Comparison of ENCODE assay signal across 15 cellular contexts in genomic region chr1:181531951-181532640, GRCh38. TPM values are rescaled to one million over a fixed set of nuclear protein-coding genes. Genes with fewer than 3 reads are reported as not detected.
DNase-seq lines count a peak whose midpoint lies in the region; ATAC-seq, FAIRE-seq and TF ChIP-seq lines count a peak whose summit lies in the region.
"Had no signal": no experiment of that assay in that cellular context is flagged by ENCODE, and none has a peak within 500 bp of the region (broad histone marks: within the 10 kb centered on the region; RNA-seq: fewer than 3 reads in every experiment).

No MANE protein-coding gene starts in this region.

- no peak overlapping the region for H3K4me3 ChIP-seq in GM12878
- H3K4me3 ChIP-seq: BLaER1, GM23338 had no signal

- SMC1A ChIA-PET in GM12878 (lab: Charles Lee; ENCODE audit: uncharacterized antibody, unreplicated experiment): interaction anchor here (0.5 to 2.0 kb wide), 8 partner anchors 12 to 113 kb away, joined by 3 to 8 read pairs (median 5); no protein-coding TSS in a partner anchor

- no peak overlapping the region for H2AFZ ChIP-seq in GM12878 (ENCODE audit: control insufficient read depth, low read depth, low read length)
- H2AFZ ChIP-seq: GM23338 had no signal

- no peak overlapping the region for H3K4me2 ChIP-seq in GM12878 (ENCODE audit: control insufficient read depth, insufficient read depth)
- H3K4me2 ChIP-seq: BLaER1, GM23338 had no signal

- no peak for FAIRE-seq in GM12878 (lab: Jason Lieb, UNC)

- no peak for TF ChIP-seq POLR2A in GM12878 (IDR thresholded peaks at IDR 0.05; ENCODE audit: low read depth, low read length)

- no peak overlapping the region for H3K27ac ChIP-seq in GM12878 (ENCODE audit: control insufficient read depth, insufficient read depth)
- H3K27ac ChIP-seq: BLaER1 had no signal

- no TSS peak for BruUV-seq in GM12878 (replicated peaks; lab: Mats Ljungman, UMichigan)

- H3K36me3 ChIP-seq in GM12878 (ENCODE audit: control insufficient read depth in 2 of 2, insufficient read depth in 2 of 2, low read length in 1 of 2): peaks cover 0 to 1% of the 10 kb centered on the region in 2 experiments; a peak in 2 of 4 replicates
- H3K36me3 ChIP-seq: BLaER1 had no signal

- no peak overlapping the region for H3K9ac ChIP-seq in GM12878 (ENCODE audit: control insufficient read depth, insufficient read depth, low read length)
- H3K9ac ChIP-seq: BLaER1 had no signal

- H3K9me3 ChIP-seq in GM12878 (replicated peaks; ENCODE audit: control insufficient read depth, insufficient read depth, low read length): peaks cover 4% of the 10 kb centered on the region; the same call in 2 of the 3 replicates

- POLR2A ChIA-PET in GM12878 (lab: Charles Lee): interaction anchor here (0.6 to 1.1 kb wide), 3 partner anchors 10 to 55 kb away, joined by 3 to 5 read pairs (median 3); no protein-coding TSS in a partner anchor

- in situ Hi-C loops in GM12878 (cut with MboI): no loop called here

- no peaks in the 10 kb centered on the region; the same call in 1 of the 2 replicates for H3K4me1 ChIP-seq in GM12878 (ENCODE audit: control insufficient read depth, insufficient read depth, low read length)
- H3K4me1 ChIP-seq: BLaER1 had no signal

- no peak for TF ChIP-seq EP300 in GM12878 (IDR thresholded peaks at IDR 0.05; ENCODE audit: borderline replicate concordance in 1 of 2, control insufficient read depth in 1 of 2, low read depth in 2 of 2, low read length in 2 of 2)

- no peaks in the 10 kb centered on the region; a peak in 1 of 4 replicates for H3K27me3 ChIP-seq in GM12878 (replicated peaks in 1 of 2; ENCODE audit: control insufficient read depth in 2 of 2, insufficient read depth in 2 of 2, low read length in 1 of 2)
- H3K27me3 ChIP-seq: BLaER1 had no signal

- TF ChIP-seq CTCF in GM12878 (IDR thresholded peaks at IDR 0.05 in 2 of 3, conservative IDR thresholded peaks at IDR 0.05 in 1 of 3; ENCODE audit: control insufficient read depth in 2 of 3, extremely low read depth in 1 of 3, insufficient read depth in 1 of 3, low read depth in 3 of 3, low read length in 3 of 3): no peak

- intact Hi-C loops in GM12878 (cut with micrococcal nuclease; ENCODE audit: unreplicated experiment): no loop called here

- H4K20me1 ChIP-seq in GM12878 (ENCODE audit: control insufficient read depth, insufficient read depth): no peaks in the 10 kb centered on the region
- H4K20me1 ChIP-seq: BLaER1 had no signal

- peak; percentile 70 for ATAC-seq in GM12878
- ATAC-seq in HG03460 (IDR thresholded peaks at IDR 0.05; ENCODE audit: unreplicated experiment): no peak
- ATAC-seq in HG03139 (IDR thresholded peaks at IDR 0.05; ENCODE audit: unreplicated experiment): no peak
- ATAC-seq: GM23338 had no signal

- WGBS in GM12878 (ENCODE audit: insufficient coverage, insufficient replicate concordance, low lambda C conversion rate, missing lambda C conversion rate): 63% methylated on average over 3 of the region's 3 CpGs

- no peak for TF ChIP-seq RAD21 in GM12878 (IDR thresholded peaks at IDR 0.05; ENCODE audit: insufficient read depth, low read depth, low read length)

- RAD21 ChIA-PET in GM12878 (lab: Charles Lee; ENCODE audit: unreplicated experiment): interaction anchor here (0.9 kb wide), 1 partner anchor 27 kb away, joined by 4 read pairs; no protein-coding TSS in a partner anchor

- CTCF ChIA-PET in GM12878 (lab: Yijun Ruan, JAX): interaction anchor here (0.6 to 1.9 kb wide), 6 partner anchors 10 to 405 kb away, joined by 3 to 5 read pairs (median 4); no protein-coding TSS in a partner anchor

- H3K79me2 ChIP-seq in GM12878 (ENCODE audit: control insufficient read depth, insufficient read depth, low read length): no peaks in the 10 kb centered on the region

- DNase-seq in HT1080 (ENCODE audit: low read depth) (peak; percentile 35), NCI-H774 (lab: John Stamatoyannopoulos, UW) (peak; percentile 46), GM12878 (ENCODE audit: low read depth, low spot score) (no peak), foreskin melanocyte (peak; percentile 62), SW 1271 (lab: John Stamatoyannopoulos, UW) (no peak)
- DNase-seq in activated CD4-positive, alpha-beta T cell treated with anti-CD3 and anti-CD28 coated beads for 1 hour: no peak
- DNase-seq: 8988T, AML-193, DMS53, GF-D8, H7 had no signal

TF ChIP-seq in GM12878, 131 proteins besides CTCF, POLR2A, EP300 and RAD21:
- peak; percentile 14; the same call in 1 of the 2 replicates for TF ChIP-seq SPI1 (IDR thresholded peaks at IDR 0.05; ENCODE audit: borderline replicate concordance, insufficient read depth, low read depth, low read length)
- no peak for TF ChIP-seq RUNX3 (IDR thresholded peaks at IDR 0.05; ENCODE audit: low read length)
- TF ChIP-seq ZBTB33 (IDR thresholded peaks at IDR 0.05): peak; percentile 58; the same call in 1 of the 2 replicates
- TF ChIP-seq BHLHE40 (IDR thresholded peaks at IDR 0.05; ENCODE audit: borderline replicate concordance in 1 of 2, low read depth in 2 of 2, low read length in 1 of 2): 0 out of 4 replicates have a peak, but pooled peaks of 1 of the 2 experiments have one; percentile 10
- peak; percentile 42; the same call in 1 of the 2 replicates for TF ChIP-seq BCL11A (IDR thresholded peaks at IDR 0.05; ENCODE audit: low read depth, low read length)
- TF ChIP-seq IKZF2 (IDR thresholded peaks at IDR 0.05): peak in 1 of 2 experiments; percentile 19; a peak in 2 of 4 replicates
- TF ChIP-seq NR2F1 (conservative IDR thresholded peaks at IDR 0.05): peak; percentile 58
- TF ChIP-seq MTA2 (IDR thresholded peaks at IDR 0.05; ENCODE audit: low read depth): peak; percentile 78
- TF ChIP-seq ZBED1 (IDR thresholded peaks at IDR 0.05; ENCODE audit: borderline replicate concordance): no peak

RNA-seq across cellular contexts. Expression of gene CACNA1E, which starts 48.8 kb away (rescaled TPM):
- total RNA-seq in HT1080 (2014; rRNA removed; shearing (Covaris generic)): 0.03 and 0.29 TPM in 2 replicates
- not detected in 2 replicates for polyA plus RNA-seq in HT1080 (2015; cell fraction: cytosol; rRNA removed)
- polyA plus RNA-seq in HT1080 (2015; cell fraction: nucleus; rRNA removed): 0.01 and 0.05 TPM in 2 replicates
- 378 and 432 TPM in 2 replicates for total RNA-seq in GM12878 (2013; cell fraction: nucleolus; rRNA removed)
- 12.9 TPM in 2 replicates for total RNA-seq in GM12878 (2014; rRNA removed)
- total RNA-seq in GM12878 (2014; rRNA removed; fragmentation: Illumina TruSeq; extraction: Trizol): 6.4 and 7.4 TPM in 2 replicates
- 19.4 and 22.0 TPM in 2 replicates for total RNA-seq in GM12878 (2021)
- polyA plus RNA-seq in GM12878 (2011; ENCODE audit: low read depth): 3.4 TPM
- 13.6 and 20.5 TPM in 2 replicates for polyA plus RNA-seq in GM12878 (2011; rRNA removed)
- 12.0 and 12.8 TPM in 2 replicates for polyA plus RNA-seq in GM12878 (2011; cell fraction: cytosol; rRNA removed)
- 112 and 120 TPM in 2 replicates for polyA plus RNA-seq in GM12878 (2011; cell fraction: nucleus; rRNA removed)
- 6.3 and 6.5 TPM in 2 replicates for polyA plus RNA-seq in GM12878 (2012)
- polyA plus RNA-seq in GM12878 (2014; fragmentation: Illumina TruSeq; extraction: Trizol): 5.1 and 5.7 TPM in 2 replicates
- 1 to 10 TPM in 1 of 2 experiments, under 1 TPM in 1; 0.57 to 1.7 TPM for polyA plus RNA-seq in GM12878 (2014; fragmentation: Nextera tagmentation; extraction: Ambion mirVana)
- 10.2 and 10.3 TPM in 2 replicates for polyA plus RNA-seq in GM12878 (2014; rRNA removed)
- polyA plus RNA-seq in GM12878 (2016; fragmentation: Nextera tagmentation; extraction: Ambion mirVana): 1 to 10 TPM; 7.8 to 9.1 TPM
- 83.5 and 100 TPM in 2 replicates for polyA minus RNA-seq in GM12878 (2011; rRNA and poly(A)+ RNA removed)
- polyA minus RNA-seq in GM12878 (2011; cell fraction: cytosol; rRNA and poly(A)+ RNA removed): 12.8 and 16.5 TPM in 2 replicates
- polyA minus RNA-seq in GM12878 (2011; cell fraction: nucleus; rRNA and poly(A)+ RNA removed): 82.6 and 113 TPM in 2 replicates

Comparison
In these comparisons a context has a peak if more than half of its experiments do, and no peak if none do; other contexts are left out.
1. DNase-seq: peak in HT1080 (single experiment), NCI-H774 (single experiment) and foreskin melanocyte (single experiment); none in GM12878 (single experiment), SW 1271 (0 of 2) and activated CD4-positive, alpha-beta T cell treated with anti-CD3 and anti-CD28 coated beads for 1 hour (single experiment).